Comparison of ENCODE assay signal across 8 cellular contexts in genomic region chr12:68223067-68223747, GRCh38. TPM values are rescaled to one million over a fixed set of nuclear protein-coding genes. Genes with fewer than 3 reads are reported as not detected.
DNase-seq lines count a peak whose midpoint lies in the region; ATAC-seq and TF ChIP-seq lines count a peak whose summit lies in the region.

No MANE protein-coding gene starts in this region.

- peak; percentile 95 for ATAC-seq in HG02571 (IDR thresholded peaks at IDR 0.05; ENCODE audit: unreplicated experiment)
- peak; percentile 95 for ATAC-seq in activated naive CD8-positive, alpha-beta T cell treated with anti-CD3 and anti-CD28 coated beads, Interleukin-2, amount 50 U/mL, for 24 hours
- ATAC-seq in heart right ventricle = peak; percentile 91 to 99 (median 98)

- peak overlapping the region in 1 of 10 donors; percentile 15 for H3K27ac ChIP-seq in heart right ventricle

- H3K27me3 Mint-ChIP-seq in activated naive CD8-positive, alpha-beta T cell treated with anti-CD3 and anti-CD28 coated beads, Interleukin-2, amount 50 U/mL, for 24 hours = peaks cover 4% of the 10 kb centered on the region

- no peaks in the 10 kb centered on the region for H3K9me3 ChIP-seq in heart right ventricle

- intact Hi-C loops in heart right ventricle (cut with DNase I) = loop anchor here in 7 of 10 donors (1.0 to 10.0 kb wide), 8 partner anchors 89 to 868 kb away; partner anchors contain the start of gene NUP107 (in 2 of the 7)

- WGBS in heart right ventricle, 2 donors = 3% methylated on average over 12 of the region's 12 CpGs

- H3K4me3 Mint-ChIP-seq in activated naive CD8-positive, alpha-beta T cell treated with anti-CD3 and anti-CD28 coated beads, Interleukin-2, amount 50 U/mL, for 24 hours = peak overlapping the region; percentile 21

- DNase-seq in GM12864 (ENCODE audit: low read depth) = peak; percentile 66
- DNase-seq in NCI-H1105 treated with DMSO at 0.1 percent for 48 hours (lab: John Stamatoyannopoulos, UW) = peak; percentile 88
- peak; percentile 71 for DNase-seq in SW480 (ENCODE audit: low spot score)
- DNase-seq in activated naive CD8-positive, alpha-beta T cell treated with anti-CD3 and anti-CD28 coated beads, Interleukin-2, amount 50 U/mL, for 24 hours = peak; percentile 75
- peak; percentile 55 to 81 for DNase-seq in heart right ventricle
- peak; percentile 84 for DNase-seq in retina
- DNase-seq in DMS153 treated with DMSO at 0.1 percent for 48 hours (lab: John Stamatoyannopoulos, UW; ENCODE audit: unreplicated experiment) = no peak

- H3K36me3 ChIP-seq in heart right ventricle = no peaks in the 10 kb centered on the region

- peaks cover 0 to 18% (median 3%) of the 10 kb centered on the region in 9 donors for H3K4me1 ChIP-seq in heart right ventricle

- peak; percentile 88 for TF ChIP-seq CTCF in GM12864 (IDR thresholded peaks at IDR 0.05; ENCODE audit: low read depth, low read length, missing control alignments)
- TF ChIP-seq CTCF in heart right ventricle (IDR thresholded peaks at IDR 0.05) = peak; percentile 73 to 90 (median 85)

- H3K27me3 ChIP-seq in heart right ventricle = peaks cover 0 to 11% (median 0%) of the 10 kb centered on the region in 7 donors

- H3K36me3 Mint-ChIP-seq in activated naive CD8-positive, alpha-beta T cell treated with anti-CD3 and anti-CD28 coated beads, Interleukin-2, amount 50 U/mL, for 24 hours (ENCODE audit: low read depth) = no peaks in the 10 kb centered on the region

- H3K4me3 ChIP-seq in GM12864 (ENCODE audit: low read depth, low read length) (no peak overlapping the region), heart right ventricle (peak overlapping the region in 1 of 10 donors; percentile 13)

- no peak overlapping the region for H3K27ac Mint-ChIP-seq in activated naive CD8-positive, alpha-beta T cell treated with anti-CD3 and anti-CD28 coated beads, Interleukin-2, amount 50 U/mL, for 24 hours

- H3K9me3 Mint-ChIP-seq in activated naive CD8-positive, alpha-beta T cell treated with anti-CD3 and anti-CD28 coated beads, Interleukin-2, amount 50 U/mL, for 24 hours = no peaks in the 10 kb centered on the region

- peaks cover 14% of the 10 kb centered on the region for H3K4me1 Mint-ChIP-seq in activated naive CD8-positive, alpha-beta T cell treated with anti-CD3 and anti-CD28 coated beads, Interleukin-2, amount 50 U/mL, for 24 hours

RNA-seq across cellular contexts. Expression of gene IL26, which starts 2.4 kb away (rescaled TPM):
- total RNA-seq in heart right ventricle = not detected
- polyA plus RNA-seq in heart right ventricle = not detected

RNA-seq across cellular contexts. Expression of gene IL22, which starts 30.2 kb away (rescaled TPM):
- total RNA-seq in heart right ventricle = not detected
- polyA plus RNA-seq in heart right ventricle = not detected
